Comparison of ENCODE assay signal across 8 cellular contexts in the genomic region with DNA sequence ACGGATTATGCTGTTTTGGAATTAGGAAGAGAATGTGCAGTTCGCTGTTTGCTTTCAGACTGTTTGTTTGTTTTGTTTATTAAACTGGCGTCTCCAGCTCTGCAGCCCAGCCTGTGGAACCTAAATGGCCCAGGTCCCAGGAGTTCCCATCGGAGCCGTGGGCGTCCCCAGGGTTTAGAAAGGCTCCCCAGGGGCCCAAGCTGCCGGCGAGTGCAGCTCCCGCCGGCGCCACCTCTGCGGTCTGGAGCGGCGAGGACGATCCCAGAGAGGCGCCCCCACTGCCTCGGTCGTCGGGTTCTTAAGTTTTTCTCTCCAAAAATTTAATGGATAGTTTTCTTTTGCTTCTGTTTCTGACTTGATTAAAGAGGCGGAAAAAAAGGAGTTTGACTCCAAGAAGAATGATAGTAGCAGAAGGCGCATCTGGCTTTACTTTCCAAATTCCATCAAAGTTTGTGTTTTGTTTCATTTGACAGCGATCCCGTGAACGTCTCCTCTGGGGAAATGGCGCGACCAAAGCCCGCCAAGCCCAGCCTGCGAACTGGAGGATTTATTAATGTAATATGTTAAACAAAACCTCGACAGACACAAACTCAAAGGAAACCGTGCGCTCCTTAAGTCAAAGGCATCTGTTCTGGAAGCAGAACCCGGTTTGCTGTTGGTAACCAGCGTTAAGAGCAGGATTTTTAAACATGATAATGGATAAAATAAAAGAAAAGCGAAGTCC. TPM values are rescaled to one million over a fixed set of nuclear protein-coding genes. Genes with fewer than 3 reads are reported as not detected.
DNase-seq lines count a peak whose midpoint lies in the region; ATAC-seq and TF ChIP-seq lines count a peak whose summit lies in the region.

No MANE protein-coding gene starts in this region.

- no peak overlapping the region for H3K27ac ChIP-seq in CD4-positive, alpha-beta T cell (ENCODE audit: low read depth, low read length)
- peak overlapping the region; percentile 76 for H3K27ac ChIP-seq in RWPE2 (ENCODE audit: poor library complexity, severe bottlenecking)

- intact Hi-C loops in CD4-positive, alpha-beta T cell (cut with DNase I, micrococcal nuclease): loop anchor here (10.0 kb wide), 1 partner anchor 179 kb away; no protein-coding TSS in a partner anchor

- H3K4me1 ChIP-seq in RWPE2 (ENCODE audit: insufficient read depth, poor library complexity, severe bottlenecking): peaks cover 5% of the 10 kb centered on the region
- peaks cover 20% of the 10 kb centered on the region for H3K4me1 ChIP-seq in mucosa of stomach (ENCODE audit: control insufficient read depth, insufficient read depth, low read length)

- H3K9me3 ChIP-seq in CD4-positive, alpha-beta T cell (ENCODE audit: control insufficient read depth, low read length): no peaks in the 10 kb centered on the region
- no peaks in the 10 kb centered on the region for H3K9me3 ChIP-seq in RWPE2 (ENCODE audit: severe bottlenecking)
- H3K9me3 ChIP-seq in mucosa of stomach (ENCODE audit: control insufficient read depth, low read length): no peaks in the 10 kb centered on the region

- H3K27me3 Mint-ChIP-seq in CD4-positive, alpha-beta T cell: peaks cover 48% of the 10 kb centered on the region

- H3K27me3 ChIP-seq in CD4-positive, alpha-beta T cell (ENCODE audit: control insufficient read depth, insufficient read depth, low read length): peaks cover 41% of the 10 kb centered on the region
- H3K27me3 ChIP-seq in RWPE2 (ENCODE audit: insufficient read depth, poor library complexity, severe bottlenecking): no peaks in the 10 kb centered on the region
- peaks cover 18% of the 10 kb centered on the region for H3K27me3 ChIP-seq in mucosa of stomach (ENCODE audit: control insufficient read depth, insufficient read depth, low read length)

- no peaks in the 10 kb centered on the region for H3K36me3 Mint-ChIP-seq in CD4-positive, alpha-beta T cell (ENCODE audit: low read depth)

- peak overlapping the region; percentile 79 for H3K4me3 ChIP-seq in RWPE2 (ENCODE audit: severe bottlenecking)
- H3K4me3 ChIP-seq in epithelial cell of proximal tubule (ENCODE audit: low read depth, low read length): peak overlapping the region; percentile 79
- H3K4me3 ChIP-seq in mucosa of stomach (ENCODE audit: low read length): peak overlapping the region; percentile 89

- no peak for TF ChIP-seq CTCF in CD4-positive, alpha-beta T cell (IDR thresholded peaks at IDR 0.05)
- TF ChIP-seq CTCF in RWPE2 (IDR thresholded peaks at IDR 0.05; ENCODE audit: poor library complexity, severe bottlenecking): no peak
- no peak for TF ChIP-seq CTCF in epithelial cell of proximal tubule (conservative IDR thresholded peaks at IDR 0.05; ENCODE audit: low read depth, low read length)

- H3K9me3 Mint-ChIP-seq in CD4-positive, alpha-beta T cell: no peaks in the 10 kb centered on the region

- no peak overlapping the region for H3K27ac Mint-ChIP-seq in CD4-positive, alpha-beta T cell

- peak overlapping the region; percentile 82 for H3K9ac ChIP-seq in mucosa of stomach (ENCODE audit: low read length)

- CTCF ChIA-PET in CD4-positive, alpha-beta T cell (lab: Charles Lee): no interaction called here

- POLR2A ChIA-PET in CD4-positive, alpha-beta T cell (lab: Charles Lee): no interaction called here

- peak overlapping the region; percentile 87 for H3K4me3 Mint-ChIP-seq in CD4-positive, alpha-beta T cell

- ATAC-seq in CD4-positive, alpha-beta T cell (ENCODE audit: poor library complexity): no peak
- no peak; the same call in 2 of the 3 replicates for ATAC-seq in RWPE2 (ENCODE audit: low read depth)
- ATAC-seq in HG03460 (IDR thresholded peaks at IDR 0.05; ENCODE audit: unreplicated experiment): no peak

- DNase-seq in CD4-positive, alpha-beta T cell: no peak
- peak; percentile 38 for DNase-seq in HT1080 (ENCODE audit: low read depth)
- DNase-seq in RWPE2 (ENCODE audit: low spot score): no peak
- no peak for DNase-seq in epithelial cell of proximal tubule (ENCODE audit: low read depth)
- DNase-seq in DMS153 treated with DMSO at 0.1 percent for 48 hours (lab: John Stamatoyannopoulos, UW; ENCODE audit: unreplicated experiment): no peak
- DNase-seq in stimulated activated CD4-positive, alpha-beta T cell treated with anti-CD3 and anti-CD28 coated beads, Interleukin-1b, Interleukin-23, amount 100 ng/mL, for 48 hours: no peak

- H3K36me3 ChIP-seq in RWPE2 (ENCODE audit: low read depth): no peaks in the 10 kb centered on the region
- no peaks in the 10 kb centered on the region for H3K36me3 ChIP-seq in mucosa of stomach (ENCODE audit: control insufficient read depth, insufficient read depth, low read length)

- no peaks in the 10 kb centered on the region for H3K4me1 Mint-ChIP-seq in CD4-positive, alpha-beta T cell (ENCODE audit: low read depth)

RNA-seq across cellular contexts. Expression of gene FZD1, which starts 0.7 kb away (rescaled TPM):
- total RNA-seq in CD4-positive, alpha-beta T cell: under 1 TPM; 0.22 to 0.28 TPM
- 6.2 and 8.5 TPM in 2 replicates for total RNA-seq in HT1080 (2014; rRNA removed; shearing (Covaris generic))
- polyA plus RNA-seq in HT1080 (2015; cell fraction: cytosol; rRNA removed): 5.4 and 5.8 TPM in 2 replicates
- 4.4 and 5.3 TPM in 2 replicates for polyA plus RNA-seq in HT1080 (2015; cell fraction: nucleus; rRNA removed)
- total RNA-seq in epithelial cell of proximal tubule: 4.7 and 5.9 TPM in 2 replicates
